In the genomic region with DNA sequence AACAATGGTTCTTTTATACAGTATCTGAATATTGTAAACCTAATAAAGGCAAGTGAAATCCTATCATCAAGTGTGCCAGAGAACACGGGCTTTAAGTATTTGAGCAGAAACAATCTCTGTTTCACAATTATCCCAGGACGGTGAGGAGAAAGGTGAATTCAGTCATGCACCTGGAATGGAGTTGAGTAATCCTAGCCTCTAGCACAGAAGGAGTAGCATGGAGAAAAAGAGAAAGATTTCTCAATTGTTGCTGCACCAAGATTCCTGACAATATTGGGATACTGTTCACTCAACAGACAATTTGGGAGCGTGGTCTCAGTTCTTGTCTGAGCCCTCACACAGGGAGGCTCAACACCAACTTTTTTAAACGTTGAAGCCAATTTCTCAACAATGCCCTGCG, we compare ENCODE assay signal across 18 cellular contexts.
DNase-seq lines count a peak whose midpoint lies in the region; ATAC-seq, FAIRE-seq and TF ChIP-seq lines count a peak whose summit lies in the region.
"Had no signal": no experiment of that assay in that cellular context is flagged by ENCODE, and none has a peak within 500 bp of the region (broad histone marks: within the 10 kb centered on the region; RNA-seq: fewer than 3 reads in every experiment).

No MANE protein-coding gene starts in this region.

- H3K36me3 Mint-ChIP-seq in MCF 10A (ENCODE audit: insufficient read depth, unreplicated experiment) (no peaks in the 10 kb centered on the region), osteocyte (ENCODE audit: unreplicated experiment) (no peaks in the 10 kb centered on the region)

- no peaks in the 10 kb centered on the region for H4K20me1 ChIP-seq in mammary epithelial cell (ENCODE audit: insufficient read depth, low read length)
- H4K20me1 ChIP-seq: BLaER1 treated with 17β-estradiol and CSF1 and Interleukin-3, amounts not matched to agents 10 nM and 100 nM had no signal

- dilution Hi-C loops in mammary epithelial cell (cut with HindIII; ENCODE audit: low sequenced_read_pairs) = no loop called here

- BruUV-seq in MCF 10A (replicated peaks; lab: Mats Ljungman, UMichigan) = no TSS peak
- BruUV-seq in mammary epithelial cell (replicated peaks; lab: Mats Ljungman, UMichigan) = no TSS peak

- FAIRE-seq in pancreas (lab: Jason Lieb, UNC) = no peak
- FAIRE-seq: GM18507 had no signal

- no peaks in the 10 kb centered on the region for H3K36me3 ChIP-seq in mammary epithelial cell (ENCODE audit: insufficient read depth, low read length)
- no peaks in the 10 kb centered on the region for H3K36me3 ChIP-seq in pancreas
- H3K36me3 ChIP-seq: BLaER1 treated with 17β-estradiol and CSF1 and Interleukin-3, amounts not matched to agents 10 nM and 100 nM had no signal

- H3K9me3 ChIP-seq in mammary epithelial cell (replicated peaks; ENCODE audit: insufficient read depth, low read length) = peaks cover 21% of the 10 kb centered on the region
- H3K9me3 ChIP-seq in pancreas = no peaks in the 10 kb centered on the region
- H3K9me3 ChIP-seq: SK-N-SH had no signal

- peak overlapping the region; percentile 8 for H3K4me3 Mint-ChIP-seq in MCF 10A (ENCODE audit: unreplicated experiment)
- no peak overlapping the region for H3K4me3 Mint-ChIP-seq in osteocyte (ENCODE audit: unreplicated experiment)
- H3K4me3 Mint-ChIP-seq: GM23338 had no signal

- no peak overlapping the region for H2AFZ ChIP-seq in mammary epithelial cell (ENCODE audit: low read depth, low read length)
- H2AFZ ChIP-seq: GM23338 had no signal

- TF ChIP-seq CTCF in MCF 10A (IDR thresholded peaks at IDR 0.05; ENCODE audit: unreplicated experiment) (no peak), mammary epithelial cell (conservative IDR thresholded peaks at IDR 0.05 in 1 of 2, IDR thresholded peaks at IDR 0.05 in 1 of 2; ENCODE audit: extremely low read depth in 1 of 2, insufficient read depth in 1 of 2, low read depth in 1 of 2, low read length in 2 of 2) (no peak), pancreas (IDR thresholded peaks at IDR 0.05) (no peak), osteocyte (IDR thresholded peaks at IDR 0.05) (no peak)

- no peak overlapping the region for H3K4me3 ChIP-seq in mammary epithelial cell (replicated peaks in 1 of 3; ENCODE audit: insufficient read depth in 1 of 3, low read depth in 2 of 3, low read length in 3 of 3)
- H3K4me3 ChIP-seq in pancreas = peak overlapping the region in 1 of 4 donors; percentile 16
- H3K4me3 ChIP-seq: BLaER1 treated with 17β-estradiol and CSF1 and Interleukin-3, amounts not matched to agents 10 nM and 100 nM; GM23338 had no signal

- no peak overlapping the region for H3K4me2 ChIP-seq in mammary epithelial cell (ENCODE audit: insufficient read depth, low read depth, low read length)
- H3K4me2 ChIP-seq: BLaER1 treated with 17β-estradiol and CSF1 and Interleukin-3, amounts not matched to agents 10 nM and 100 nM; GM23338; SK-N-SH had no signal

- ATAC-seq in left colon (peak; percentile 52), pancreas (peak; percentile 42 to 68 (median 54)), GM21381 (IDR thresholded peaks at IDR 0.05; ENCODE audit: unreplicated experiment) (no peak)
- ATAC-seq: GM23338 had no signal

- in situ Hi-C loops in mammary epithelial cell (cut with MboI; ENCODE audit: low sequenced_read_pairs in 2 of 2) = no loop called here

- H3K4me1 Mint-ChIP-seq in MCF 10A (ENCODE audit: insufficient read depth, unreplicated experiment) (peaks cover 20% of the 10 kb centered on the region), osteocyte (ENCODE audit: unreplicated experiment) (no peaks in the 10 kb centered on the region)
- H3K4me1 Mint-ChIP-seq: GM23338 had no signal

- H3K27me3 ChIP-seq in mammary epithelial cell (ENCODE audit: insufficient read depth, low read length) (no peaks in the 10 kb centered on the region), pancreas (no peaks in the 10 kb centered on the region)
- H3K27me3 ChIP-seq: BLaER1 treated with 17β-estradiol and CSF1 and Interleukin-3, amounts not matched to agents 10 nM and 100 nM had no signal

- 0% methylated on average over 5 of the region's 5 CpGs for WGBS in mammary epithelial cell (ENCODE audit: low coverage, missing lambda C conversion rate)
- 45 to 48% methylated on average over 5 of the region's 5 CpGs for WGBS in pancreas, 2 donors

- no peaks in the 10 kb centered on the region for H3K79me2 ChIP-seq in mammary epithelial cell (ENCODE audit: insufficient read depth, low read length)

- H3K27me3 Mint-ChIP-seq in MCF 10A (ENCODE audit: insufficient read depth, unreplicated experiment) (no peaks in the 10 kb centered on the region), osteocyte (ENCODE audit: unreplicated experiment) (peaks cover 4% of the 10 kb centered on the region)

- H3K4me1 ChIP-seq in mammary epithelial cell (ENCODE audit: insufficient read depth, low read length) (no peaks in the 10 kb centered on the region), pancreas (peaks cover 20 to 31% (median 28%) of the 10 kb centered on the region in 3 donors)

- no peak overlapping the region for H3K9ac ChIP-seq in mammary epithelial cell (ENCODE audit: insufficient read depth, low read length)
- H3K9ac ChIP-seq: BLaER1 treated with 17β-estradiol and CSF1 and Interleukin-3, amounts not matched to agents 10 nM and 100 nM; SK-N-SH had no signal

- intact Hi-C loops in MCF 10A (cut with micrococcal nuclease) (no loop called here), mammary epithelial cell (cut with micrococcal nuclease) (no loop called here), left colon (cut with DNase I, micrococcal nuclease) (no loop called here), pancreas (cut with DNase I) (no loop called here)

- H3K27ac Mint-ChIP-seq in MCF 10A (ENCODE audit: low read depth, unreplicated experiment) (peak overlapping the region; percentile 57), osteocyte (ENCODE audit: unreplicated experiment) (no peak overlapping the region)
- H3K27ac Mint-ChIP-seq: GM23338 had no signal

- DNase-seq in MCF 10A (ENCODE audit: unreplicated experiment) (peak; percentile 88), mammary epithelial cell (no peak), left colon (no peak), pancreas (no peak), GM19240 (ENCODE audit: insufficient read length, low spot score) (no peak), D341Med (ENCODE audit: low spot score) (no peak), osteocyte (ENCODE audit: extremely low spot score, unreplicated experiment) (no peak)
- DNase-seq: 8988T, NCI-H1694, NCI-H2107, NCI-H345, NCI-H748 treated with DMSO at 0.1 percent for 48 hours, Right ventricle myocardium superior, SK-N-SH had no signal

- POLR2A ChIA-PET in MCF 10A (lab: Yijun Ruan, JAX) = interaction anchor here (0.6 to 3.3 kb wide), 2 partner anchors 16 to 180 kb away, joined by 3 to 12 read pairs; no protein-coding TSS in a partner anchor

- H3K27ac ChIP-seq in mammary epithelial cell (ENCODE audit: insufficient read depth, low read depth, low read length) (no peak overlapping the region), pancreas (peak overlapping the region in 3 of 4 donors; percentile 13 to 87 (median 69))
- H3K27ac ChIP-seq: BLaER1 treated with 17β-estradiol and CSF1 and Interleukin-3, amounts not matched to agents 10 nM and 100 nM had no signal

- H3K9me3 Mint-ChIP-seq in MCF 10A (ENCODE audit: unreplicated experiment) (peaks cover 8% of the 10 kb centered on the region), osteocyte (ENCODE audit: unreplicated experiment) (peaks cover 10% of the 10 kb centered on the region)

- CTCF ChIA-PET in MCF 10A (lab: Yijun Ruan, JAX) (interaction anchor here (0.8 kb wide), 1 partner anchor 1014 kb away, joined by 5 read pairs; no protein-coding TSS in a partner anchor), mammary epithelial cell (lab: Charles Lee; ENCODE audit: low non-redundant PET) (no interaction called here)
